ENCODE assay signal across 10 cellular contexts in the genomic region with DNA sequence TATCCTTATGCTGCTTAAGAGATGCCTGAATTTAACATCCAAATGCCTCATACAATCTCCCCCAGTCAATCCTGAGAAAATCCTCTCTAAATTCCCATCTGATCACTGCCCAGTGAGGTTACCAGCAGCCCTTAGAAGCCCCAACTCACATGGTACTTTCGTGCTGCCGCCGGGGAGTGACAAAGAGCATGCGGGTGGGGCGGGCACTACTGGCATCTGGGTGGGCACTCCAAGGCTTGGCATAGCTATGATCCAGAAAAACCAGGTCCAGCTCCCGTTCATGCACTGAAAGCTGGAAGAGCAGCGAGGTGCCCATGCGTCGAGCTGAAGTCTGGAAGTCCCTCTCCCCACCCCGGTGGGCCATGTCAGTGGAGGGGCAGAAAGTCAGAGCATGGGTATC. TPM values are rescaled to one million over a fixed set of nuclear protein-coding genes. Genes with fewer than 3 reads are reported as not detected.
DNase-seq lines count a peak whose midpoint lies in the region; ATAC-seq, FAIRE-seq and TF ChIP-seq lines count a peak whose summit lies in the region.
"Had no signal": no experiment of that assay in that cellular context is flagged by ENCODE, and none has a peak within 500 bp of the region (broad histone marks: within the 10 kb centered on the region; RNA-seq: fewer than 3 reads in every experiment).

No MANE protein-coding gene starts in this region.

- peak overlapping the region; percentile 93 for H3K4me3 Mint-ChIP-seq in activated T-helper 17 cell treated with anti-CD3 and anti-CD28 coated beads, Interleukin-2, amount 50 U/mL, for 72 hours

- WGBS in stomach, 5 donors, result 14 to 44% (median 34%) methylated on average over 1 to 10 of the region's 10 CpGs

- no peak for ATAC-seq in activated T-helper 17 cell treated with anti-CD3 and anti-CD28 coated beads, Interleukin-2, amount 50 U/mL, for 72 hours (replicated peaks)
- ATAC-seq in activated CD4-positive, CD25-positive, alpha-beta regulatory T cell treated with anti-CD3 and anti-CD28 coated beads, Interleukin-2, amount 50 U/mL, for 24 hours, result no peak

- H3K9ac ChIP-seq in keratinocyte (ENCODE audit: control insufficient read depth, extremely low read depth, insufficient read depth, low read length), result peak overlapping the region; percentile 93

- peaks cover 2% of the 10 kb centered on the region for H3K9me1 ChIP-seq in keratinocyte (ENCODE audit: control insufficient read depth, extremely low read depth, insufficient read depth, low read length)

- H3K4me1 ChIP-seq in keratinocyte (ENCODE audit: control insufficient read depth, extremely low read depth, insufficient read depth, low read length) (peaks cover 17% of the 10 kb centered on the region), stomach (peaks cover 19 to 62% (median 49%) of the 10 kb centered on the region in 4 donors)

- H3K9me3 ChIP-seq in keratinocyte (ENCODE audit: control insufficient read depth, low read depth, low read length) (no peaks in the 10 kb centered on the region), stomach (no peaks in the 10 kb centered on the region)

- DNase-seq in NCI-H2227 (lab: John Stamatoyannopoulos, UW; ENCODE audit: unreplicated experiment) (peak; percentile 5), NCI-H2227 treated with DMSO at 0.1 percent for 48 hours (lab: John Stamatoyannopoulos, UW) (no peak), keratinocyte (ENCODE audit: low read depth, low spot score) (no peak), stomach (no peak), activated gamma-delta T cell treated with Interleukin-2 at 50 U/mL for 16 hours (no peak), GM12892 (ENCODE audit: insufficient read length) (no peak)

- peaks cover 36% of the 10 kb centered on the region for H3K79me2 ChIP-seq in keratinocyte (ENCODE audit: control insufficient read depth, insufficient read depth, low read length)

- H3K27ac ChIP-seq in keratinocyte (ENCODE audit: control insufficient read depth, insufficient read depth, low read length) (peak overlapping the region; percentile 83), stomach (peak overlapping the region in 4 of 5 donors; percentile 93 to 100 (median 96))

- no peak for FAIRE-seq in keratinocyte (lab: Jason Lieb, UNC)
- FAIRE-seq in GM12892 (lab: Jason Lieb, UNC), result no peak
- FAIRE-seq: A204.1 had no signal

- TF ChIP-seq CTCF in keratinocyte (optimal IDR thresholded peaks at IDR 0.05 in 1 of 3, IDR thresholded peaks at IDR 0.05 in 1 of 3, conservative IDR thresholded peaks at IDR 0.05 in 1 of 3; ENCODE audit: extremely low read depth in 1 of 3, insufficient read depth in 2 of 3, low read length in 3 of 3) (no peak), stomach (IDR thresholded peaks at IDR 0.05) (no peak)

- H3K36me3 ChIP-seq in keratinocyte (ENCODE audit: control insufficient read depth in 2 of 2, extremely low read depth in 1 of 2, insufficient read depth in 2 of 2, low read length in 2 of 2), result peaks cover 7 to 9% of the 10 kb centered on the region in 2 experiments
- peaks cover 5 to 28% (median 24%) of the 10 kb centered on the region in 4 donors for H3K36me3 ChIP-seq in stomach

- H3K36me3 Mint-ChIP-seq in activated T-helper 17 cell treated with anti-CD3 and anti-CD28 coated beads, Interleukin-2, amount 50 U/mL, for 72 hours (ENCODE audit: low read depth), result peaks cover 61% of the 10 kb centered on the region

- H3K27me3 ChIP-seq in keratinocyte (ENCODE audit: control insufficient read depth, extremely low read depth, insufficient read depth, low read length) (no peaks in the 10 kb centered on the region), stomach (no peaks in the 10 kb centered on the region)

- H3K4me1 Mint-ChIP-seq in activated T-helper 17 cell treated with anti-CD3 and anti-CD28 coated beads, Interleukin-2, amount 50 U/mL, for 72 hours, result peaks cover 26% of the 10 kb centered on the region

- dilution Hi-C loops in keratinocyte (cut with MboI; ENCODE audit: extremely low pct_ligation_motif_present, low sequenced_read_pairs), result no loop called here

- intact Hi-C loops in stomach (cut with DNase I; ENCODE audit: low total_unique reads), result no loop called here

- H3K4me3 ChIP-seq in keratinocyte (ENCODE audit: control insufficient read depth in 2 of 3, extremely low read depth in 1 of 3, insufficient read depth in 2 of 3, low read depth in 1 of 3, low read length in 3 of 3) (peak overlapping the region; percentile 66 to 97 (median 81)), stomach (peak overlapping the region; percentile 62 to 81 (median 68))

- TF ChIP-seq POLR2A in stomach (IDR thresholded peaks at IDR 0.05) (no peak), GM12892 (IDR thresholded peaks at IDR 0.05; ENCODE audit: low read depth, low read length) (no peak)

- TF ChIP-seq EP300 in stomach (IDR thresholded peaks at IDR 0.05), result no peak

- no peak overlapping the region for H2AFZ ChIP-seq in keratinocyte (ENCODE audit: control insufficient read depth, low read length)

- no peaks in the 10 kb centered on the region for H3K27me3 Mint-ChIP-seq in activated T-helper 17 cell treated with anti-CD3 and anti-CD28 coated beads, Interleukin-2, amount 50 U/mL, for 72 hours

- H3K9me3 Mint-ChIP-seq in activated T-helper 17 cell treated with anti-CD3 and anti-CD28 coated beads, Interleukin-2, amount 50 U/mL, for 72 hours, result no peaks in the 10 kb centered on the region

- no peaks in the 10 kb centered on the region for H4K20me1 ChIP-seq in keratinocyte (ENCODE audit: control insufficient read depth, extremely low read depth, insufficient read depth, low read length)

- H3K27ac Mint-ChIP-seq in activated T-helper 17 cell treated with anti-CD3 and anti-CD28 coated beads, Interleukin-2, amount 50 U/mL, for 72 hours, result peak overlapping the region; percentile 88

- peak overlapping the region; percentile 88 for H3K4me2 ChIP-seq in keratinocyte (ENCODE audit: control insufficient read depth, extremely low read depth, insufficient read depth, low read depth, low read length)

RNA-seq across cellular contexts. Expression of a gene that starts 1.3 kb away (rescaled TPM):
- 10 to 100 TPM; 59.5 to 59.7 TPM for total RNA-seq in activated T-helper 17 cell treated with anti-CD3 and anti-CD28 coated beads, Interleukin-2, amount 50 U/mL, for 72 hours
- 11.4 to 13.6 TPM (median 12.9 TPM) in 3 replicates for polyA plus RNA-seq in keratinocyte
- polyA plus RNA-seq in keratinocyte (2011; ENCODE audit: low read depth), result 9.1 TPM
- 10.9 and 11.1 TPM in 2 replicates for polyA plus RNA-seq in keratinocyte (2011; cell fraction: cytosol; rRNA removed)
- polyA plus RNA-seq in keratinocyte (2011; cell fraction: nucleus; rRNA removed), result 31.5 and 39.9 TPM in 2 replicates
- polyA plus RNA-seq in keratinocyte (2012; ENCODE audit: low replicate concordance), result 12.8 and 17.0 TPM in 2 replicates
- 31.6 to 90.8 TPM (median 38.6 TPM) in 3 replicates for polyA minus RNA-seq in keratinocyte
- 13.6 TPM for polyA minus RNA-seq in keratinocyte (2011; cell fraction: cytosol; rRNA and poly(A)+ RNA removed)
- polyA minus RNA-seq in keratinocyte (2011; cell fraction: nucleus; rRNA and poly(A)+ RNA removed), result 26.0 and 37.9 TPM in 2 replicates
- total RNA-seq in stomach, result 100 to 1,000 TPM in 2 of 5 donors, 10 to 100 TPM in 3; 30.1 to 139 (median 57.2) TPM
- polyA plus RNA-seq in stomach, result 10 to 100 TPM; 13.6 to 15.0 (median 14.6) TPM
- polyA plus RNA-seq in GM12892 (2012; ENCODE audit: missing spikeins), result 15.2 TPM

RNA-seq across cellular contexts. Expression of a gene that starts 5.8 kb away (rescaled TPM):
- not detected for total RNA-seq in activated T-helper 17 cell treated with anti-CD3 and anti-CD28 coated beads, Interleukin-2, amount 50 U/mL, for 72 hours
- 0.01 to 0.03 TPM (median 0.01 TPM) in 3 replicates for polyA plus RNA-seq in keratinocyte
- polyA plus RNA-seq in keratinocyte (2011; ENCODE audit: low read depth), result not detected
- polyA plus RNA-seq in keratinocyte (2011; cell fraction: cytosol; rRNA removed), result not detected in 2 replicates
- polyA plus RNA-seq in keratinocyte (2011; cell fraction: nucleus; rRNA removed), result 0.06 and 0.07 TPM in 2 replicates
- not detected in 2 replicates for polyA plus RNA-seq in keratinocyte (2012; ENCODE audit: low replicate concordance)
- 0.03 to 0.10 TPM (median 0.10 TPM) in 3 replicates for polyA minus RNA-seq in keratinocyte
- not detected for polyA minus RNA-seq in keratinocyte (2011; cell fraction: cytosol; rRNA and poly(A)+ RNA removed)
- polyA minus RNA-seq in keratinocyte (2011; cell fraction: nucleus; rRNA and poly(A)+ RNA removed), result 0.11 TPM in 1 of 2 replicates, not detected in the other
- total RNA-seq in stomach, result under 1 TPM in 1 of 5 donors, not detected in 4; 0.73 TPM
- under 1 TPM in 2 of 3 donors, not detected in 1; 0.03 to 0.06 TPM for polyA plus RNA-seq in stomach
- not detected for polyA plus RNA-seq in GM12892 (2012; ENCODE audit: missing spikeins)
- total RNA-seq: T-helper 1 cell treated with Interleukin-12 subunit alpha and Interleukin-12 subunit beta and Interleukin-4 antibody, amounts not matched to agents 30 ng/mL and 1 ng/mL, for 36 hours had no signal
